In genomic region chr6:153947817-153948447, GRCh38 we compare ENCODE assay signal across 8 cellular contexts.
DNase-seq lines count a peak whose midpoint lies in the region; ATAC-seq and TF ChIP-seq lines count a peak whose summit lies in the region.

No MANE protein-coding gene starts in this region.

- no peaks in the 10 kb centered on the region for H3K27me3 Mint-ChIP-seq in glutamatergic neuron (ENCODE audit: unreplicated experiment)

- H3K9me2 ChIP-seq in SK-N-SH, result no peaks in the 10 kb centered on the region

- H3K4me1 ChIP-seq in SK-N-SH (ENCODE audit: control insufficient read depth in 1 of 2, insufficient read depth in 2 of 2, low read depth in 1 of 2, low read length in 1 of 2) (peaks cover 0 to 2% of the 10 kb centered on the region in 2 experiments; a peak in 1 of 4 replicates), testis (no peaks in the 10 kb centered on the region)

- TF ChIP-seq CTCF in GM10248 (IDR thresholded peaks at IDR 0.05; ENCODE audit: control extremely low read depth, extremely low read depth, low read depth, missing control alignments), result peak; percentile 92
- peak; percentile 86 for TF ChIP-seq CTCF in SK-N-SH (IDR thresholded peaks at IDR 0.05)
- peak; percentile 99 for TF ChIP-seq CTCF in glutamatergic neuron (IDR thresholded peaks at IDR 0.05; ENCODE audit: partially characterized antibody, unreplicated experiment)
- TF ChIP-seq CTCF in testis (IDR thresholded peaks at IDR 0.05), result peak; percentile 76 to 96 (median 90)

- no peak overlapping the region for H3K27ac Mint-ChIP-seq in glutamatergic neuron (ENCODE audit: unreplicated experiment)

- H3K4me3 Mint-ChIP-seq in glutamatergic neuron (ENCODE audit: unreplicated experiment), result no peak overlapping the region

- H3K4me2 ChIP-seq in SK-N-SH, result no peak overlapping the region

- TF ChIP-seq EP300 in SK-N-SH (IDR thresholded peaks at IDR 0.05; ENCODE audit: borderline replicate concordance in 1 of 2, low read depth in 1 of 2, low read length in 1 of 2), result no peak

- ATAC-seq in HG02938 (IDR thresholded peaks at IDR 0.05; ENCODE audit: unreplicated experiment), result peak; percentile 47

- H3K4me1 Mint-ChIP-seq in glutamatergic neuron (ENCODE audit: low read depth, unreplicated experiment), result peaks cover 8% of the 10 kb centered on the region

- POLR2A ChIA-PET in GM10248 (lab: Yijun Ruan, JAX), result no interaction called here
- POLR2A ChIA-PET in SK-N-SH (lab: Yijun Ruan, JAX), result no interaction called here

- H3K4me3 ChIP-seq in SK-N-SH (ENCODE audit: low read depth in 2 of 2, low read length in 1 of 2) (no peak overlapping the region; a peak in 1 of 4 replicates), testis (no peak overlapping the region)

- H3K79me2 ChIP-seq in SK-N-SH (ENCODE audit: insufficient read depth), result no peaks in the 10 kb centered on the region

- H3K9ac ChIP-seq in SK-N-SH, result no peak overlapping the region

- H3F3A ChIP-seq in SK-N-SH (replicated peaks; ENCODE audit: insufficient read depth), result no peaks in the 10 kb centered on the region

- no peaks in the 10 kb centered on the region for H3K9me3 Mint-ChIP-seq in glutamatergic neuron (ENCODE audit: unreplicated experiment)

- CTCF ChIA-PET in GM10248 (lab: Yijun Ruan, JAX) (interaction anchor here (0.6 to 2.4 kb wide), 15 partner anchors 8 to 717 kb away, joined by 3 to 11 read pairs (median 4); no protein-coding TSS in a partner anchor), SK-N-SH (lab: Yijun Ruan, JAX) (interaction anchor here (0.6 to 3.6 kb wide), 22 partner anchors 11 to 912 kb away, joined by 3 to 28 read pairs (median 4); no protein-coding TSS in a partner anchor)

- no peaks in the 10 kb centered on the region for H3K27me3 ChIP-seq in SK-N-SH (ENCODE audit: insufficient read depth)
- H3K27me3 ChIP-seq in testis, result no peaks in the 10 kb centered on the region

- no peak overlapping the region for H3K27ac ChIP-seq in SK-N-SH (ENCODE audit: low read depth in 2 of 2, low read length in 1 of 2)
- no peak overlapping the region for H3K27ac ChIP-seq in testis

- TF ChIP-seq RAD21 in SK-N-SH (IDR thresholded peaks at IDR 0.05; ENCODE audit: low read length), result peak; percentile 84

- no peak overlapping the region for H2AFZ ChIP-seq in SK-N-SH (ENCODE audit: low read depth)

- TF ChIP-seq POLR2A in testis (IDR thresholded peaks at IDR 0.05), result no peak

- in situ Hi-C loops in ACHN (cut with HindIII; ENCODE audit: low pct_ligation_motif_present, low pct_unique_long_range_greater_than_20kb, low sequenced_read_pairs), result no loop called here

- WGBS in SK-N-SH (ENCODE audit: low lambda C conversion rate), result 24% methylated on average over 5 of the region's 5 CpGs
- 8 to 13% methylated on average over 5 of the region's 5 CpGs for WGBS in testis, 2 donors

- H4K20me1 ChIP-seq in SK-N-SH (ENCODE audit: insufficient read depth), result no peaks in the 10 kb centered on the region

- DNase-seq in ACHN, result peak; percentile 43
- peak; percentile 10 for DNase-seq in GM10248 (ENCODE audit: extremely low spot score)
- DNase-seq in SK-N-SH, result peak; percentile 19
- peak; percentile 51 for DNase-seq in glutamatergic neuron
- DNase-seq in testis, result peak; percentile 59
- DNase-seq in SW480 (ENCODE audit: low spot score), result no peak
- no peak for DNase-seq in NCI-H2029 treated with DMSO at 0.1 percent for 48 hours (lab: John Stamatoyannopoulos, UW)

- H3K36me3 ChIP-seq in SK-N-SH (replicated peaks in 1 of 2; ENCODE audit: control insufficient read depth in 1 of 2, insufficient read depth in 2 of 2, low read length in 1 of 2) (no peaks in the 10 kb centered on the region), testis (ENCODE audit: low read depth, missing control alignments) (no peaks in the 10 kb centered on the region)

- intact Hi-C loops in testis (cut with DNase I; ENCODE audit: low total_unique reads), result no loop called here

- no peaks in the 10 kb centered on the region for H3K36me3 Mint-ChIP-seq in glutamatergic neuron (ENCODE audit: unreplicated experiment)

- no peaks in the 10 kb centered on the region for H3K9me3 ChIP-seq in SK-N-SH
- H3K9me3 ChIP-seq in testis, result no peaks in the 10 kb centered on the region

TF ChIP-seq in SK-N-SH, 30 proteins besides CTCF, POLR2A, EP300 and RAD21:
- TF ChIP-seq ZBTB33 (IDR thresholded peaks at IDR 0.05; ENCODE audit: borderline replicate concordance, low read depth) (no peak), SMC3 (IDR thresholded peaks at IDR 0.05; ENCODE audit: low read depth, low read length) (peak; percentile 48), RCOR1 (IDR thresholded peaks at IDR 0.05; ENCODE audit: low read length) (peak; percentile 10; the same call in 1 of the 2 replicates)
TF ChIP-seq in SK-N-SH: peak in this region for 2.

Comparison
In these comparisons a context has a peak if more than half of its experiments do, and no peak if none do; other contexts are left out.
1. DNase-seq: peak in ACHN (single experiment), GM10248 (single experiment), SK-N-SH (single experiment), glutamatergic neuron (single experiment) and testis (single experiment); none in SW480 (single experiment) and NCI-H2029 treated with DMSO at 0.1 percent for 48 hours (single experiment).
2. Peak in every context shown above with its lines, with median percentiles within 50 percentile points of each other: CTCF ChIP-seq.